ENCODE assay signal across 1 cellular context in genomic region chr12:118374909-118375308, GRCh38.
TF ChIP-seq lines count a peak whose summit lies in the region.

No MANE protein-coding gene starts in this region.

TF ChIP-seq in SK-N-SH treated with all-trans-retinoic acid at 6 μM for 48 hours, 23 proteins besides CTCF, POLR2A, EP300 and RAD21 (continued from another document):
- TF ChIP-seq TSHZ2 (CRISPR knock-in tag; IDR thresholded peaks at IDR 0.05) (no peak), CSDC2 (CRISPR knock-in tag; IDR thresholded peaks at IDR 0.05) (no peak), PPARA (CRISPR knock-in tag; IDR thresholded peaks at IDR 0.05; ENCODE audit: borderline replicate concordance) (no peak), ZFP3 (CRISPR knock-in tag; IDR thresholded peaks at IDR 0.05) (no peak), OSR1 (CRISPR knock-in tag; IDR thresholded peaks at IDR 0.05) (no peak), PATZ1 (CRISPR knock-in tag; IDR thresholded peaks at IDR 0.05; ENCODE audit: borderline replicate concordance) (no peak), ZFP30 (CRISPR knock-in tag; IDR thresholded peaks at IDR 0.05) (no peak), CREB5 (CRISPR knock-in tag; IDR thresholded peaks at IDR 0.05; ENCODE audit: low read depth) (no peak)
